Comparison of ENCODE assay signal across 11 cellular contexts in the genomic region with DNA sequence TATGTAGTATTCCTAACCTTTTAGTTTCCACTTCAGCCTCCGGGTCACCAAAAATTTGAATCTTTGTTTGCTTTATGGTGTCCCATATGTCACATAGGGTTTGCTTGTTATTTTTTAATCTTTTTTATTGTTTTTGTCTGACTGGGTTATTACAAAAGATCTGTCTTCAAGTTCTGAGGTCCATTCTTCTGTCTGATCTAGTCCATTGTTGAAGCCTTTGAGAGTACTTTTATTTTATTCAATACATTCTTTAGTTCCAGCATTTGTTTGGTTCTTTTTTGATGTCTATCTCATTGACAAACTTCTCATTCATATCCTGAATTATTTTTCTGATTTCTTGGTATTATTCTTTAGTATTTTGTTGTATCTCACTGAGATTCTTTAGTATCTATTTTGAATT.
"Had no signal": no experiment of that assay in that cellular context is flagged by ENCODE, and none has a peak within 500 bp of the region (broad histone marks: within the 10 kb centered on the region; RNA-seq: fewer than 3 reads in every experiment).

No MANE protein-coding gene starts in this region.

- FAIRE-seq: H1, H54 had no signal

- H3K9me3 ChIP-seq: HAP-1 had no signal

- H3K36me3 ChIP-seq: HAP-1 had no signal

- H3K4me2 ChIP-seq: GM23338 had no signal

- H2AFZ ChIP-seq: GM23248, GM23338 had no signal

- ATAC-seq: GM23338, HCT116 had no signal

- DNase-seq: GM23248, GOT3, H7, H9, HCEC 1CT, HFFc6 had no signal

- H3K27ac ChIP-seq: GM23248 had no signal

- H3K4me3 ChIP-seq: GM23248, GM23338, HAP-1 had no signal

- H3K9ac ChIP-seq: GM23248 had no signal

- H3K4me1 ChIP-seq: HAP-1 had no signal
